In genomic region chr1:156796340-156797097, GRCh38 we compare ENCODE assay signal across 14 cellular contexts. TPM values are rescaled to one million over a fixed set of nuclear protein-coding genes. Genes with fewer than 3 reads are reported as not detected.
A peak's percentile ranks its signal among the peaks of the same experiment; 100 is the strongest.
DNase-seq lines count a peak whose midpoint lies in the region; ATAC-seq and TF ChIP-seq lines count a peak whose summit lies in the region.
"Had no signal": no experiment of that assay in that cellular context is flagged by ENCODE, and none has a peak within 500 bp of the region (broad histone marks: within the 10 kb centered on the region; RNA-seq: fewer than 3 reads in every experiment).

No MANE protein-coding gene starts in this region.

- H3K36me3 Mint-ChIP-seq in activated B cell treated with CpG ODN at 0.5 μM for 24 hours (ENCODE audit: low read depth): peaks cover 92% of the 10 kb centered on the region
- H3K36me3 Mint-ChIP-seq in memory B cell: peaks cover 42% of the 10 kb centered on the region
- H3K36me3 Mint-ChIP-seq in T-helper 17 cell (ENCODE audit: low read depth): peaks cover 10% of the 10 kb centered on the region

- ATAC-seq in activated B cell treated with CpG ODN at 0.5 μM for 24 hours (ENCODE audit: low read depth): no peak
- no peak for ATAC-seq in memory B cell (ENCODE audit: low read depth)
- ATAC-seq in HG03460 (IDR thresholded peaks at IDR 0.05; ENCODE audit: unreplicated experiment): no peak
- ATAC-seq in T-helper 17 cell: no peak

- H3K4me3 Mint-ChIP-seq in activated B cell treated with CpG ODN at 0.5 μM for 24 hours (no peak overlapping the region), memory B cell (no peak overlapping the region), T-helper 17 cell (no peak overlapping the region)
- H3K4me3 Mint-ChIP-seq: activated CD4-positive, alpha-beta memory T cell treated with anti-CD3 and anti-CD28 coated beads, Interleukin-2, amount 10 ng/mL, durations not matched to agents 7 days and 5 days; naive thymus-derived CD4-positive, alpha-beta T cell had no signal

- in situ Hi-C loops in ACHN (cut with HindIII; ENCODE audit: low pct_ligation_motif_present, low pct_unique_long_range_greater_than_20kb, low sequenced_read_pairs): no loop called here

- no peak overlapping the region for H3K27ac ChIP-seq in HEK293 (ENCODE audit: extremely low read depth, low read depth, low read length)
- H3K27ac ChIP-seq: testis had no signal

- CTCF ChIA-PET in HEK293 (lab: Yijun Ruan, JAX): interaction anchor here (0.5 to 7.7 kb wide), 24 partner anchors 8 to 591 kb away, joined by 3 to 80 read pairs (median 4); partner anchors contain the start of genes INSRR, METTL25B and NTRK1
- CTCF ChIA-PET in activated B cell treated with CpG ODN at 0.5 μM for 24 hours (lab: Charles Lee): interaction anchor here (0.7 to 3.0 kb wide), 6 partner anchors 16 to 113 kb away, joined by 3 to 27 read pairs (median 4); partner anchors contain the start of gene NTRK1

- H3K27me3 Mint-ChIP-seq in activated B cell treated with CpG ODN at 0.5 μM for 24 hours (no peaks in the 10 kb centered on the region), memory B cell (no peaks in the 10 kb centered on the region), T-helper 17 cell (no peaks in the 10 kb centered on the region)
- H3K27me3 Mint-ChIP-seq: activated CD4-positive, alpha-beta memory T cell treated with anti-CD3 and anti-CD28 coated beads, Interleukin-2, amount 10 ng/mL, durations not matched to agents 7 days and 5 days; naive thymus-derived CD4-positive, alpha-beta T cell had no signal

- POLR2A ChIA-PET in HEK293 (lab: Yijun Ruan, JAX): interaction anchor here (0.9 kb wide), 1 partner anchor 68 kb away, joined by 3 read pairs; the partner anchor contains the start of genes ISG20L2 and METTL25B
- POLR2A ChIA-PET in activated B cell treated with CpG ODN at 0.5 μM for 24 hours (lab: Charles Lee): interaction anchor here (0.7 to 0.9 kb wide), 2 partner anchors 9 to 63 kb away, joined by 3 to 4 read pairs; no protein-coding TSS in a partner anchor

- peak; percentile 77 for DNase-seq in ACHN
- DNase-seq in activated B cell treated with CpG ODN at 0.5 μM for 24 hours: no peak
- DNase-seq in memory B cell (ENCODE audit: low spot score in 2 of 2): no peak
- DNase-seq in medulla oblongata (ENCODE audit: extremely low spot score): no peak
- no peak for DNase-seq in middle frontal gyrus (ENCODE audit: extremely low spot score, low spot score)
- no peak for DNase-seq in T-helper 17 cell
- DNase-seq: left cardiac atrium had no signal

- H3K4me1 ChIP-seq in HEK293 (ENCODE audit: control insufficient read depth, insufficient read depth, low read length): no peaks in the 10 kb centered on the region

- no peak overlapping the region for H3K4me3 ChIP-seq in HEK293 (ENCODE audit: low read depth, low read length)
- H3K4me3 ChIP-seq: testis had no signal

- peaks cover 42 to 97% of the 10 kb centered on the region in 2 experiments for H3K36me3 ChIP-seq in HEK293 (ENCODE audit: control insufficient read depth in 2 of 2, insufficient read depth in 1 of 2, low read length in 2 of 2)

- intact Hi-C loops in activated B cell treated with CpG ODN at 0.5 μM for 24 hours (cut with micrococcal nuclease): loop anchor here (1.0 to 2.0 kb wide), 3 partner anchors 64 to 108 kb away; partner anchors contain the start of gene NTRK1

- no peak for TF ChIP-seq CTCF in HEK293 (tag by site-specific recombination; IDR thresholded peaks at IDR 0.05)
- TF ChIP-seq CTCF in activated B cell treated with CpG ODN at 0.5 μM for 24 hours (IDR thresholded peaks at IDR 0.05): no peak

- H3K9me3 ChIP-seq in HEK293 (ENCODE audit: control insufficient read depth, insufficient read depth, low read depth, low read length) (no peaks in the 10 kb centered on the region), T-helper 17 cell (ENCODE audit: control insufficient read depth, low read length, poor library complexity, severe bottlenecking) (no peaks in the 10 kb centered on the region)
- H3K9me3 ChIP-seq: testis had no signal

- H3K4me1 Mint-ChIP-seq in activated B cell treated with CpG ODN at 0.5 μM for 24 hours (peaks cover 7% of the 10 kb centered on the region), memory B cell (peaks cover 6% of the 10 kb centered on the region), T-helper 17 cell (peaks cover 20% of the 10 kb centered on the region)

- H3K9me3 Mint-ChIP-seq in activated B cell treated with CpG ODN at 0.5 μM for 24 hours: no peaks in the 10 kb centered on the region
- no peaks in the 10 kb centered on the region for H3K9me3 Mint-ChIP-seq in memory B cell
- H3K9me3 Mint-ChIP-seq: activated CD4-positive, alpha-beta memory T cell treated with anti-CD3 and anti-CD28 coated beads, Interleukin-2, amount 10 ng/mL, durations not matched to agents 7 days and 5 days; naive thymus-derived CD4-positive, alpha-beta T cell had no signal

- H3K27ac Mint-ChIP-seq in activated B cell treated with CpG ODN at 0.5 μM for 24 hours (peak overlapping the region; percentile 25), memory B cell (peak overlapping the region; percentile 9), T-helper 17 cell (no peak overlapping the region)
- H3K27ac Mint-ChIP-seq: activated CD4-positive, alpha-beta memory T cell treated with anti-CD3 and anti-CD28 coated beads, Interleukin-2, amount 10 ng/mL, durations not matched to agents 7 days and 5 days had no signal

TF ChIP-seq in HEK293, 187 proteins besides CTCF, POLR2A, EP300 and RAD21 (continues in another document):
- no peak for TF ChIP-seq ZNF221 (tag by site-specific recombination; IDR thresholded peaks at IDR 0.05; ENCODE audit: borderline replicate concordance)
- no peak for TF ChIP-seq ZNF704 (tag by site-specific recombination; IDR thresholded peaks at IDR 0.05)
- TF ChIP-seq, protein P1, sequence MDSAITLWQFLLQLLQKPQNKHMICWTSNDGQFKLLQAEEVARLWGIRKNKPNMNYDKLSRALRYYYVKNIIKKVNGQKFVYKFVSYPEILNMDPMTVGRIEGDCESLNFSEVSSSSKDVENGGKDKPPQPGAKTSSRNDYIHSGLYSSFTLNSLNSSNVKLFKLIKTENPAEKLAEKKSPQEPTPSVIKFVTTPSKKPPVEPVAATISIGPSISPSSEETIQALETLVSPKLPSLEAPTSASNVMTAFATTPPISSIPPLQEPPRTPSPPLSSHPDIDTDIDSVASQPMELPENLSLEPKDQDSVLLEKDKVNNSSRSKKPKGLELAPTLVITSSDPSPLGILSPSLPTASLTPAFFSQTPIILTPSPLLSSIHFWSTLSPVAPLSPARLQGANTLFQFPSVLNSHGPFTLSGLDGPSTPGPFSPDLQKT (IDR thresholded peaks at IDR 0.05; ENCODE audit: borderline replicate concordance, low read depth, low read length): no peak
- no peak for TF ChIP-seq KLF10 (tag by site-specific recombination; IDR thresholded peaks at IDR 0.05)
- TF ChIP-seq SP2 (tag by site-specific recombination; IDR thresholded peaks at IDR 0.05): no peak
- TF ChIP-seq SP7 (tag by site-specific recombination; IDR thresholded peaks at IDR 0.05): peak; percentile 95
- no peak for TF ChIP-seq WT1 (tag by site-specific recombination; IDR thresholded peaks at IDR 0.05)
- no peak for TF ChIP-seq ZNF132 (tag by site-specific recombination; IDR thresholded peaks at IDR 0.05; ENCODE audit: borderline replicate concordance)
- no peak for TF ChIP-seq PRDM1 (tag by site-specific recombination; IDR thresholded peaks at IDR 0.05)
- no peak for TF ChIP-seq ZNF549 (tag by site-specific recombination; IDR thresholded peaks at IDR 0.05)
- TF ChIP-seq YY1 (tag by site-specific recombination; IDR thresholded peaks at IDR 0.05): no peak
- no peak for TF ChIP-seq ZNF18 (tag by site-specific recombination; IDR thresholded peaks at IDR 0.05)
- 0 out of 2 replicates have a peak, but pooled peaks have one; percentile 50 for TF ChIP-seq OSR2 (tag by site-specific recombination; IDR thresholded peaks at IDR 0.05)
- TF ChIP-seq GLIS2 (tag by site-specific recombination; IDR thresholded peaks at IDR 0.05): 0 out of 2 replicates have a peak, but pooled peaks have one; percentile 25
- TF ChIP-seq ZIC2 (tag by site-specific recombination; IDR thresholded peaks at IDR 0.05): peak; percentile 63
- TF ChIP-seq ZNF843 (tag by site-specific recombination; IDR thresholded peaks at IDR 0.05): no peak
- no peak for TF ChIP-seq ZNF311 (tag by site-specific recombination; IDR thresholded peaks at IDR 0.05; ENCODE audit: borderline replicate concordance)

RNA-seq across cellular contexts. Expression of gene SH2D2A, which starts 20.1 kb away (rescaled TPM):
- 1.7 and 2.3 TPM in 2 replicates for total RNA-seq in activated B cell treated with CpG ODN at 0.5 μM for 24 hours
- total RNA-seq in T-helper 17 cell: 100 to 1,000 TPM; 129 to 137 TPM
- total RNA-seq: fibroblast of lung, IMR-90 had no signal

RNA-seq across cellular contexts. Expression of gene PRCC, which starts 29.2 kb away (rescaled TPM):
- total RNA-seq in activated B cell treated with CpG ODN at 0.5 μM for 24 hours (80.4 and 81.4 TPM in 2 replicates), T-helper 17 cell (10 to 100 TPM; 51.0 to 82.4 TPM)

RNA-seq across cellular contexts. Expression of gene HDGF, which starts 45.0 kb away (rescaled TPM):
- total RNA-seq in activated B cell treated with CpG ODN at 0.5 μM for 24 hours (107 and 113 TPM in 2 replicates), T-helper 17 cell (100 to 1,000 TPM in 1 of 2 donors, 10 to 100 TPM in 1; 75.3 to 100 TPM)

RNA-seq across cellular contexts. Expression of gene MRPL24, which starts 55.6 kb away (rescaled TPM):
- total RNA-seq in activated B cell treated with CpG ODN at 0.5 μM for 24 hours: 65.8 and 83.7 TPM in 2 replicates
- total RNA-seq in T-helper 17 cell: 10 to 100 TPM; 18.7 to 25.1 TPM

Comparison
In these comparisons a context has a peak if more than half of its experiments do, and no peak if none do; other contexts are left out.
1. RNA of gene SH2D2A, which starts 20.1 kb away (total RNA-seq): 129 to 137 TPM in T-helper 17 cell; 1.7 to 2.3 TPM in activated B cell treated with CpG ODN at 0.5 μM for 24 hours; every median in the first group is over 10 times any median in the second.